Comparison of ENCODE assay signal across 7 cellular contexts in genomic region chr19:13162749-13163608, GRCh38. TPM values are rescaled to one million over a fixed set of nuclear protein-coding genes. Genes with fewer than 3 reads are reported as not detected.
DNase-seq lines count a peak whose midpoint lies in the region; ATAC-seq and TF ChIP-seq lines count a peak whose summit lies in the region.

No MANE protein-coding gene starts in this region.

- peak; percentile 38 for ATAC-seq in GM18498 (IDR thresholded peaks at IDR 0.05; ENCODE audit: unreplicated experiment)

- peak; percentile 67 for DNase-seq in activated T-cell treated with anti-CD3 and anti-CD28 coated beads for 1 hour (ENCODE audit: low read depth)
- peak; percentile 82 for DNase-seq in epidermal melanocyte (ENCODE audit: insufficient read length, low spot score)
- peak; percentile 70 to 79 for DNase-seq in stimulated activated CD8-positive, alpha-beta memory T cell treated with anti-CD3 and anti-CD28 coated beads, Interleukin-2, amount 100 ng/mL, for 1 hour (ENCODE audit: low read depth in 2 of 2)

- H3K9ac ChIP-seq in HUES48 (ENCODE audit: low read depth, low read length) (peak overlapping the region; percentile 89), OCI-LY1 (ENCODE audit: low read length) (peak overlapping the region; percentile 62)

- H3K79me2 ChIP-seq in OCI-LY1 (ENCODE audit: insufficient read depth, low read length), result no peaks in the 10 kb centered on the region

- H3K27me3 ChIP-seq in HUES48 (ENCODE audit: control insufficient read depth, insufficient read depth, low read length) (no peaks in the 10 kb centered on the region), OCI-LY1 (ENCODE audit: insufficient read depth, low read length) (no peaks in the 10 kb centered on the region), mononuclear cell (ENCODE audit: insufficient read depth, low read length) (no peaks in the 10 kb centered on the region)

- no peak for TF ChIP-seq CTCF in OCI-LY1 (IDR thresholded peaks at IDR 0.05; ENCODE audit: low read length)

- H3K9me3 ChIP-seq in HUES48 (ENCODE audit: control insufficient read depth, insufficient read depth, low read length) (no peaks in the 10 kb centered on the region), OCI-LY1 (ENCODE audit: low read length) (no peaks in the 10 kb centered on the region), mononuclear cell (ENCODE audit: low read depth, low read length) (no peaks in the 10 kb centered on the region)

- peak overlapping the region; percentile 87 for H3K4me2 ChIP-seq in OCI-LY1 (ENCODE audit: low read length)

- no peaks in the 10 kb centered on the region for H3F3A ChIP-seq in OCI-LY1 (ENCODE audit: insufficient read depth, low read length)

- H3K27ac ChIP-seq in HUES48 (ENCODE audit: low read depth, low read length) (peak overlapping the region; percentile 99), OCI-LY1 (ENCODE audit: low read depth, low read length, poor library complexity, severe bottlenecking) (peak overlapping the region; percentile 63)

- no peak overlapping the region for H2AFZ ChIP-seq in OCI-LY1 (ENCODE audit: low read length)

- H3K9me2 ChIP-seq in OCI-LY1 (ENCODE audit: low read depth, low read length), result no peaks in the 10 kb centered on the region

- no peaks in the 10 kb centered on the region for H3K36me3 ChIP-seq in HUES48 (ENCODE audit: control insufficient read depth, insufficient read depth, low read length)
- H3K36me3 ChIP-seq in OCI-LY1 (ENCODE audit: insufficient read depth, low read length), result no peaks in the 10 kb centered on the region

- H3K4me1 ChIP-seq in HUES48 (ENCODE audit: control insufficient read depth, insufficient read depth, low read length) (peaks cover 32% of the 10 kb centered on the region), OCI-LY1 (ENCODE audit: insufficient read depth, low read length, severe bottlenecking) (peaks cover 43% of the 10 kb centered on the region), mononuclear cell (ENCODE audit: insufficient read depth, low read length) (peaks cover 94% of the 10 kb centered on the region)

- H4K20me1 ChIP-seq in OCI-LY1 (ENCODE audit: insufficient read depth, low read length), result no peaks in the 10 kb centered on the region

- H3K4me3 ChIP-seq in HUES48 (ENCODE audit: low read depth, low read length), result peak overlapping the region; percentile 59
- H3K4me3 ChIP-seq in OCI-LY1 (ENCODE audit: low read depth, low read length, poor library complexity, severe bottlenecking), result peak overlapping the region; percentile 61
- H3K4me3 ChIP-seq in mononuclear cell (ENCODE audit: low read length), result peak overlapping the region; percentile 50

RNA-seq across cellular contexts. Expression of gene IER2, which starts 12.8 kb away (rescaled TPM):
- 222 TPM for total RNA-seq in mononuclear cell

RNA-seq across cellular contexts. Expression of gene STX10, which starts 12.8 kb away (rescaled TPM):
- 71.7 TPM for total RNA-seq in mononuclear cell

RNA-seq across cellular contexts. Expression of gene NACC1, which starts 44.9 kb away (rescaled TPM):
- 16.0 TPM for total RNA-seq in mononuclear cell

RNA-seq across cellular contexts. Expression of gene TRMT1, which starts 46.4 kb away (rescaled TPM):
- 30.7 TPM for total RNA-seq in mononuclear cell

Comparison
In these comparisons a context has a peak if more than half of its experiments do, and no peak if none do; other contexts are left out.
1. Peak in every context shown above with its lines: DNase-seq, ATAC-seq, H3K4me3 ChIP-seq and H3K27ac ChIP-seq.